Comparison of ENCODE assay signal across 9 cellular contexts in the genomic region with DNA sequence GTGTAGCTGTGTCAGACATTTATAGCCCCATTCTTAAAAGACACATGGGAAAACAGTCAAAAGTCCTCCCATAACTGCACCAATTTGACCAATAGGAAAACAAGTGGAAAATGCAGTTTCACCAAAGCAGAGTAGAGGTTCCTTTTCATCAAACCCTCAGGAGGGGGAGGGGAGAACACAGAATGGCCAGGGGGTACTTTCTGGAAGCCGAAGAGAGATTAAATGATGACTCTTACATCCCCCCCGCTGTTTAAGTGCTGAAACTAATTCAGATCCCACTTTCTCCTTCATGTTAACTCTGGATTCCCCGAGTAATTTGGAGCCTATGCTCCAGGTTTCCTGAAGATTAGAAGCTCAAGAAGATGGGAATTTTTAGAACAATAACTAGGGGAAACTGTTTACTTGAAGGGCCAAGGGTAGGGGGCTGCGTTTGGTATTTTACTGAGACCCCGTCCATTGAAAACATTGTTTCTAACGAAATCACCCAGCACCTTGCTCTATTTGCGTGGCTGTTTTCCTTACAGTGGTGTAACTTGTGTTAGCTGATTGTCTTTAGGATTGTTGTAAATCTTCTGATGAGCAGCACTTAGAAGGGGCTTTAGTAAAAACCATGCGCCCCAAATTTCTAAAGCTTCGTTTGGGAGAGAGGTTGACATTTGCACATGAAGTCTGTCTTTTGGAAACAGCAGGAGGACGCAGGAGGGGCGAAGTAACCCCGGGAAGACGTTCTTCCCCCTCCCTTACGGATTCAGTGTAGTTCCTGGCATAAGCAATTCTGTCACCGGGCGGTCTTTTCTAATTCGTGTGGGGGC. TPM values are rescaled to one million over a fixed set of nuclear protein-coding genes. Genes with fewer than 3 reads are reported as not detected.
DNase-seq lines count a peak whose midpoint lies in the region; ATAC-seq, FAIRE-seq and TF ChIP-seq lines count a peak whose summit lies in the region.
"Had no signal": no experiment of that assay in that cellular context is flagged by ENCODE, and none has a peak within 500 bp of the region (broad histone marks: within the 10 kb centered on the region; RNA-seq: fewer than 3 reads in every experiment).

No MANE protein-coding gene starts in this region.

- DNase-seq in A549 (ENCODE audit: low read depth in 1 of 2, low spot score in 1 of 2): no peak
- DNase-seq in GM23338 (ENCODE audit: low spot score): peak; percentile 76
- DNase-seq in HuH-7.5 (ENCODE audit: low spot score): no peak
- no peak for DNase-seq in psoas muscle
- DNase-seq in PC-9: no peak
- no peak for DNase-seq in hypothalamus (lab: John Stamatoyannopoulos, UW)
- DNase-seq: NCI-H446 had no signal

- no peak overlapping the region for H3K27ac Mint-ChIP-seq in GM23338
- H3K27ac Mint-ChIP-seq in activated naive CD8-positive, alpha-beta T cell: peak overlapping the region; percentile 87

- TF ChIP-seq CTCF in A549 (IDR thresholded peaks at IDR 0.05) (no peak), GM23338 (conservative IDR thresholded peaks at IDR 0.05; ENCODE audit: low read depth in 2 of 2) (no peak), psoas muscle (IDR thresholded peaks at IDR 0.05) (no peak), PC-9 (conservative IDR thresholded peaks at IDR 0.05) (no peak)

- intact Hi-C loops in psoas muscle (cut with DNase I): no loop called here
- intact Hi-C loops in PC-9 (cut with micrococcal nuclease; ENCODE audit: unreplicated experiment): no loop called here

- H2AFZ ChIP-seq in GM23338: peak overlapping the region; percentile 74
- H2AFZ ChIP-seq in PC-9: no peak overlapping the region

- H3K79me2 ChIP-seq in GM23338 (replicated peaks; ENCODE audit: insufficient read depth) (no peaks in the 10 kb centered on the region), PC-9 (ENCODE audit: low read depth) (no peaks in the 10 kb centered on the region)

- peaks cover 10% of the 10 kb centered on the region; the same call in 1 of the 3 replicates for H3K4me1 ChIP-seq in A549
- peaks cover 40% of the 10 kb centered on the region for H3K4me1 ChIP-seq in GM23338 (ENCODE audit: insufficient read depth)
- H3K4me1 ChIP-seq in iPS-20b (ENCODE audit: insufficient read depth, low read length): peaks cover 23% of the 10 kb centered on the region; the same call in 1 of the 2 replicates
- peaks cover 18% of the 10 kb centered on the region for H3K4me1 ChIP-seq in psoas muscle
- peaks cover 5% of the 10 kb centered on the region; the same call in 1 of the 2 replicates for H3K4me1 ChIP-seq in PC-9 (replicated peaks; ENCODE audit: insufficient read depth)

- H3K4me1 Mint-ChIP-seq in GM23338: peaks cover 46% of the 10 kb centered on the region
- H3K4me1 Mint-ChIP-seq in activated naive CD8-positive, alpha-beta T cell (ENCODE audit: low read depth): peaks cover 47% of the 10 kb centered on the region

- peaks cover 3% of the 10 kb centered on the region; the same call in 1 of the 3 replicates for H3K9me3 Mint-ChIP-seq in GM23338
- H3K9me3 Mint-ChIP-seq in activated naive CD8-positive, alpha-beta T cell (ENCODE audit: low read depth): no peaks in the 10 kb centered on the region

- H3K4me3 ChIP-seq in A549 (no peak overlapping the region), GM23338 (peak overlapping the region; percentile 58), iPS-20b (ENCODE audit: low read length) (peak overlapping the region; percentile 57), psoas muscle (no peak overlapping the region), PC-9 (no peak overlapping the region)

- no peak overlapping the region for H3K27ac ChIP-seq in A549
- H3K27ac ChIP-seq in GM23338 (ENCODE audit: low read depth): no peak overlapping the region
- no peak overlapping the region for H3K27ac ChIP-seq in iPS-20b (ENCODE audit: low read length)
- no peak overlapping the region for H3K27ac ChIP-seq in psoas muscle
- H3K27ac ChIP-seq in PC-9: no peak overlapping the region

- BruUV-seq in PC-9 (replicated peaks; lab: Mats Ljungman, UMichigan): no TSS peak

- no peak for TF ChIP-seq EP300 in A549 (IDR thresholded peaks at IDR 0.05)

- H3K4me2 ChIP-seq in A549 (no peak overlapping the region), GM23338 (peak overlapping the region; percentile 96), PC-9 (no peak overlapping the region)

- no peak for TF ChIP-seq POLR2A in A549 (IDR thresholded peaks at IDR 0.05; ENCODE audit: low read length)

- peaks cover 89% of the 10 kb centered on the region for H3K27me3 Mint-ChIP-seq in GM23338 (ENCODE audit: insufficient read depth, low read depth, poor library complexity)
- no peaks in the 10 kb centered on the region for H3K27me3 Mint-ChIP-seq in activated naive CD8-positive, alpha-beta T cell

- peak overlapping the region; percentile 70 for H3K4me3 Mint-ChIP-seq in GM23338
- peak overlapping the region; percentile 98 for H3K4me3 Mint-ChIP-seq in activated naive CD8-positive, alpha-beta T cell

- CTCF ChIA-PET in A549 (lab: Yijun Ruan, JAX): no interaction called here
- CTCF ChIA-PET in PC-9 (lab: Charles Lee): no interaction called here

- no peak overlapping the region for H3K9ac ChIP-seq in iPS-20b (ENCODE audit: low read depth, low read length)

- H3K9me2 ChIP-seq in GM23338 (ENCODE audit: insufficient read depth) (no peaks in the 10 kb centered on the region), PC-9 (ENCODE audit: insufficient read depth) (no peaks in the 10 kb centered on the region)

- H3K36me3 ChIP-seq in GM23338 (ENCODE audit: insufficient read depth): no peaks in the 10 kb centered on the region
- H3K36me3 ChIP-seq in iPS-20b (ENCODE audit: insufficient read depth, low read depth, low read length): no peaks in the 10 kb centered on the region
- H3K36me3 ChIP-seq in psoas muscle (ENCODE audit: insufficient read depth in 1 of 2, low read depth in 1 of 2): no peaks in the 10 kb centered on the region
- H3K36me3 ChIP-seq in PC-9 (ENCODE audit: low read depth): no peaks in the 10 kb centered on the region

- H3K27me3 ChIP-seq in GM23338 (ENCODE audit: insufficient read depth) (peaks cover 99% of the 10 kb centered on the region), iPS-20b (ENCODE audit: insufficient read depth, low read length) (peaks cover 99% of the 10 kb centered on the region), psoas muscle (ENCODE audit: insufficient read depth in 3 of 3, low read length in 2 of 3) (peaks cover 3 to 88% (median 45%) of the 10 kb centered on the region in 3 donors), PC-9 (ENCODE audit: insufficient read depth, low read depth) (no peaks in the 10 kb centered on the region)

- POLR2A ChIA-PET in A549 (lab: Yijun Ruan, JAX): no interaction called here
- POLR2A ChIA-PET in PC-9 (lab: Charles Lee; ENCODE audit: unreplicated experiment): no interaction called here

- no peak for FAIRE-seq in A549 (lab: Jason Lieb, UNC)

- H3K9me3 ChIP-seq in A549 (no peaks in the 10 kb centered on the region), iPS-20b (ENCODE audit: insufficient read depth, low read depth, low read length) (no peaks in the 10 kb centered on the region), psoas muscle (no peaks in the 10 kb centered on the region), PC-9 (ENCODE audit: insufficient read depth, low read depth) (no peaks in the 10 kb centered on the region)

- H3K36me3 Mint-ChIP-seq in GM23338 (ENCODE audit: low read depth): no peaks in the 10 kb centered on the region
- H3K36me3 Mint-ChIP-seq in activated naive CD8-positive, alpha-beta T cell: peaks cover 4% of the 10 kb centered on the region

- ATAC-seq in A549 (no peak), GM23338 (no peak; the same call in 1 of the 3 replicates), psoas muscle (no peak)

- peaks cover 36% of the 10 kb centered on the region for H3F3A ChIP-seq in GM23338 (replicated peaks; ENCODE audit: low read depth)
- H3F3A ChIP-seq in PC-9 (ENCODE audit: insufficient read depth, low read depth): no peaks in the 10 kb centered on the region

- TF ChIP-seq RAD21 in A549 (conservative IDR thresholded peaks at IDR 0.05 in 1 of 2, IDR thresholded peaks at IDR 0.05 in 1 of 2): no peak

- WGBS in A549 (ENCODE audit: missing lambda C conversion rate): 3% methylated on average over 14 of the region's 17 CpGs
- WGBS in psoas muscle, 3 donors: 15 to 18% (median 17%) methylated on average over 17 of the region's 17 CpGs

- H4K20me1 ChIP-seq in GM23338 (replicated peaks; ENCODE audit: insufficient read depth) (peaks cover 23% of the 10 kb centered on the region), PC-9 (ENCODE audit: insufficient read depth) (no peaks in the 10 kb centered on the region)

TF ChIP-seq in A549, 52 proteins besides CTCF, POLR2A, EP300 and RAD21 (continues in another document):
- no peak for TF ChIP-seq CBX2 (IDR thresholded peaks at IDR 0.05; ENCODE audit: borderline replicate concordance, low read depth)

RNA-seq across cellular contexts. Expression of a gene that starts 2.2 kb away (rescaled TPM):
- polyA plus RNA-seq in A549 (2011; rRNA removed) (not detected in 2 replicates), A549 (2017; fragmentation: RNase III; extraction: RNeasy Plus Mini Kit Qiagen cat#74134 plus additional on column Dnase treatment) (not detected in 3 replicates), GM23338 (2016; fragmentation: Nextera tagmentation; extraction: Ambion mirVana) (0.50 and 1.0 TPM in 2 replicates), psoas muscle (under 1 TPM; 0.10 to 0.44 (median 0.18) TPM)
- 0.04 TPM in 1 of 2 replicates, not detected in the other for polyA plus RNA-seq in A549 (2012; cell fraction: cytosol; rRNA removed)
- not detected in 2 replicates for polyA plus RNA-seq in A549 (2012; cell fraction: nucleus; rRNA removed)
- not detected in 2 replicates for polyA minus RNA-seq in A549 (2011; rRNA and poly(A)+ RNA removed)
- 0.23 and 0.73 TPM in 2 replicates for total RNA-seq in GM23338 (2014; rRNA removed; shearing (Covaris generic))
- total RNA-seq in psoas muscle (under 1 TPM; 0.24 to 0.37 (median 0.32) TPM), PC-9 (2021) (2.8 and 3.4 TPM in 2 replicates)

Comparison
In these comparisons a context has a peak if more than half of its experiments do, and no peak if none do; other contexts are left out.
1. H3K4me3 ChIP-seq: peak in GM23338 (single experiment) and iPS-20b (single experiment); none in A549 (single experiment), psoas muscle (single experiment) and PC-9 (single experiment).